24 cellular contexts compared by ENCODE assay signal in genomic region chr4:24443200-24443599, GRCh38.
"Had no signal": no experiment of that assay in that cellular context is flagged by ENCODE, and none has a peak within 500 bp of the region (broad histone marks: within the 10 kb centered on the region; RNA-seq: fewer than 3 reads in every experiment).

No MANE protein-coding gene starts in this region.

- DNase-seq: activated B cell treated with CpG ODN at 0.5 μM for 24 hours; activated CD4-positive, alpha-beta T cell treated with anti-CD3 and anti-CD28 coated beads for 48 hours; activated CD4-positive, alpha-beta T cell treated with anti-CD3 and anti-CD28 coated beads, Interleukin-2, amount 50 U/mL, for 1 hour; activated CD4-positive, alpha-beta T cell treated with anti-CD3 and anti-CD28 coated beads, Interleukin-2, amount 50 U/mL, for 48 hours; activated CD8-positive, alpha-beta memory T cell treated with anti-CD3 and anti-CD28 coated beads for 24 hours; activated CD8-positive, alpha-beta T cell treated with anti-CD3 and anti-CD28 coated beads for 36 hours; activated effector memory CD4-positive, alpha-beta T cell treated with Interleukin-2 at 50 U/mL for 16 hours; activated gamma-delta T cell treated with Interleukin-2 at 50 U/mL for 16 hours; activated naive CD4-positive, alpha-beta T cell treated with anti-CD3 and anti-CD28 coated beads, Interleukin-2, amount 50 U/mL, for 16 hours; activated naive CD4-positive, alpha-beta T cell treated with Interleukin-2 at 50 U/mL for 16 hours; activated T-cell treated with anti-CD3 and anti-CD28 coated beads, Interleukin-2, amount 50 U/mL, for 4 hours; amniotic stem cell; anterior cingulate cortex; brain microvascular endothelial cell; dorsolateral prefrontal cortex; effector memory CD4-positive, alpha-beta T cell; endodermal cell; foreskin fibroblast; head of caudate nucleus; T1000; WERI-Rb-1 had no signal

- ATAC-seq: activated CD4-positive, CD25-positive, alpha-beta regulatory T cell treated with anti-CD3 and anti-CD28 coated beads, Interleukin-2, amount 50 U/mL, for 24 hours; activated CD8-positive, alpha-beta T cell treated with anti-CD3 and anti-CD28 coated beads for 36 hours; activated T-cell treated with anti-CD3 and anti-CD28 coated beads, Interleukin-2, amount 50 U/mL, for 4 hours; activated T-helper 17 cell treated with anti-CD3 and anti-CD28 coated beads, Interleukin-2, amount 50 U/mL, for 72 hours; esophagus mucosa had no signal
